8 cellular contexts compared by ENCODE assay signal in the genomic region with DNA sequence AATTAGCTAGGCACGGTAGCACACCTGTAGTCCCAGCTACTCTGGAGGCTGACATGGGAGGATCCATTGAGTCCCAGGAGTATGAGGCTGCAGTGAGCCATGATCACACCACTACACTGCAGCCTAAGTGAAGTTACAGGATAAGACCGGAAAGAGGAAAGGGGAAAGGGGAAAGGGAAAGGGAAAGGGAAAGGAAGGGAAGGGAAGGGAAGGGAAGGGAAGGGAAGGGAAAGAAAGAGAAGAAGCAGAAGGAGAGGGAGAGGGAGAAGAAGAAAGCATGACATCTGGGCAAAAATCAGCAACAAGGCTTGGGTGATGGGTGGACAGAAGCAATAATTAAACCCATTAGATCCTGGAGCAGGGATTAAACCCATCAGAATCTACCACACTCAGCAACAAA.
"Had no signal": no experiment of that assay in that cellular context is flagged by ENCODE, and none has a peak within 500 bp of the region (broad histone marks: within the 10 kb centered on the region; RNA-seq: fewer than 3 reads in every experiment).

No MANE protein-coding gene starts in this region.

- H3K4me3 ChIP-seq: GM23338, HAP-1 had no signal

- ATAC-seq: GM23338, HCT116 had no signal

- H3K4me1 ChIP-seq: HAP-1 had no signal

- H3K36me3 ChIP-seq: HAP-1 had no signal

- DNase-seq: H7, IMR-90, KBM-7 had no signal

- H3K27ac ChIP-seq: HL-60, KMS-11 had no signal

- H3K4me2 ChIP-seq: GM23338, KMS-11 had no signal

- H2AFZ ChIP-seq: GM23338 had no signal

- H3K9me3 ChIP-seq: HAP-1 had no signal

- H3K9ac ChIP-seq: KMS-11 had no signal
